In genomic region chr3:41593760-41594159, GRCh38 we compare ENCODE assay signal across 24 cellular contexts.
"Had no signal": no experiment of that assay in that cellular context is flagged by ENCODE, and none has a peak within 500 bp of the region (broad histone marks: within the 10 kb centered on the region; RNA-seq: fewer than 3 reads in every experiment).

No MANE protein-coding gene starts in this region.

- H3K36me3 ChIP-seq: colonic mucosa, esophagus muscularis mucosa, esophagus squamous epithelium, gastrocnemius medialis, gastroesophageal sphincter, heart left ventricle, heart right ventricle had no signal

- H3K27me3 ChIP-seq: colonic mucosa, dorsolateral prefrontal cortex, esophagus muscularis mucosa, esophagus squamous epithelium, gastrocnemius medialis, gastroesophageal sphincter, heart left ventricle, heart right ventricle had no signal

- H3K4me1 ChIP-seq: colonic mucosa, esophagus muscularis mucosa, esophagus squamous epithelium, gastrocnemius medialis, gastroesophageal sphincter, heart right ventricle had no signal

- H3K27ac ChIP-seq: colonic mucosa, coronary artery, dorsolateral prefrontal cortex, epithelial cell of prostate, esophagus muscularis mucosa, esophagus squamous epithelium, gastrocnemius medialis, gastroesophageal sphincter, heart left ventricle, heart right ventricle had no signal

- H3K27me3 Mint-ChIP-seq: dendritic cell treated with granulocyte-macrophage colony-stimulating factor and Interleukin-4, amounts not matched to agents 40 ng/mL and 50 ng/mL, for 4 days; effector memory CD8-positive, alpha-beta T cell had no signal

- H3K4me3 ChIP-seq: colonic mucosa, coronary artery, dorsolateral prefrontal cortex, esophagus muscularis mucosa, esophagus squamous epithelium, gastrocnemius medialis, gastroesophageal sphincter, heart left ventricle, heart right ventricle had no signal

- H3K4me3 Mint-ChIP-seq: dendritic cell treated with granulocyte-macrophage colony-stimulating factor and Interleukin-4, amounts not matched to agents 40 ng/mL and 50 ng/mL, for 4 days; effector memory CD8-positive, alpha-beta T cell; endodermal cell had no signal

- H3K9me3 Mint-ChIP-seq: dendritic cell treated with granulocyte-macrophage colony-stimulating factor and Interleukin-4, amounts not matched to agents 40 ng/mL and 50 ng/mL, for 4 days; effector memory CD8-positive, alpha-beta T cell; endodermal cell had no signal

- H3K27ac Mint-ChIP-seq: dendritic cell treated with granulocyte-macrophage colony-stimulating factor and Interleukin-4, amounts not matched to agents 40 ng/mL and 50 ng/mL, for 4 days; effector memory CD8-positive, alpha-beta T cell; endodermal cell had no signal

- ATAC-seq: effector memory CD8-positive, alpha-beta T cell; esophagus mucosa; gastrocnemius medialis; gastroesophageal sphincter; heart left ventricle; heart right ventricle had no signal

- H3K4me1 Mint-ChIP-seq: endodermal cell had no signal

- DNase-seq: colonic mucosa; cortex of kidney; dermis blood vessel endothelial cell; dorsolateral prefrontal cortex; effector CD4-positive, alpha-beta T cell; effector CD8-positive, alpha-beta T cell; effector memory CD4-positive, alpha-beta T cell; effector memory CD8-positive, alpha-beta T cell; endodermal cell; erythroblast; esophagus squamous epithelium; foreskin fibroblast; foreskin melanocyte; gastrocnemius medialis; glutamatergic neuron; head of caudate nucleus; heart left ventricle; heart right ventricle had no signal
